Comparison of ENCODE assay signal across 9 cellular contexts in genomic region chr1:52554756-52555155, GRCh38. TPM values are rescaled to one million over a fixed set of nuclear protein-coding genes. Genes with fewer than 3 reads are reported as not detected.
DNase-seq lines count a peak whose midpoint lies in the region; ATAC-seq and TF ChIP-seq lines count a peak whose summit lies in the region.
"Had no signal": no experiment of that assay in that cellular context is flagged by ENCODE, and none has a peak within 500 bp of the region (broad histone marks: within the 10 kb centered on the region; RNA-seq: fewer than 3 reads in every experiment).

No MANE protein-coding gene starts in this region.

- H3K4me1 ChIP-seq in smooth muscle cell (ENCODE audit: low read depth) = peaks cover 25% of the 10 kb centered on the region

- no peaks in the 10 kb centered on the region for H3K27me3 ChIP-seq in smooth muscle cell (ENCODE audit: low read depth)

- peaks cover 2% of the 10 kb centered on the region for H3K36me3 Mint-ChIP-seq in activated naive CD4-positive, alpha-beta T cell treated with anti-CD3 and anti-CD28 coated beads, Interleukin-2, amount 10 ng/mL, durations not matched to agents 7 days and 5 days

- peak overlapping the region; percentile 86 for H2AFZ ChIP-seq in smooth muscle cell (ENCODE audit: low read depth)

- no peak for DNase-seq in activated naive CD4-positive, alpha-beta T cell treated with anti-CD3 and anti-CD28 coated beads, Interleukin-2, amount 10 ng/mL, durations not matched to agents 7 days and 5 days
- no peak for DNase-seq in activated naive CD4-positive, alpha-beta T cell (lab: John Stamatoyannopoulos, UW)
- DNase-seq in NCI-H774 (lab: John Stamatoyannopoulos, UW) (peak; percentile 40), smooth muscle cell (lab: John Stamatoyannopoulos, UW; ENCODE audit: unreplicated experiment) (no peak), T-helper 9 cell (no peak)
- DNase-seq in stimulated activated CD4-positive, alpha-beta T cell treated with anti-CD3 and anti-CD28 coated beads, Interleukin-4, amount 100 ng/mL, for 1 hour = no peak
- no peak for DNase-seq in stimulated activated CD4-positive, alpha-beta T cell treated with anti-CD3 and anti-CD28 coated beads, Interleukin-2, amount 100 ng/mL, for 24 hours
- DNase-seq: RPMI8226 had no signal

- peak overlapping the region; percentile 90 for H3K4me2 ChIP-seq in smooth muscle cell

- no peaks in the 10 kb centered on the region for H3K36me3 ChIP-seq in smooth muscle cell (ENCODE audit: low read depth)

- H3K4me3 ChIP-seq in smooth muscle cell = peak overlapping the region; percentile 78

- 12% methylated on average over 3 of the region's 3 CpGs for WGBS in smooth muscle cell (ENCODE audit: low lambda C conversion rate)

- H3F3A ChIP-seq in smooth muscle cell (ENCODE audit: low read depth) = peaks cover 13% of the 10 kb centered on the region

- H3K4me3 Mint-ChIP-seq in activated naive CD4-positive, alpha-beta T cell treated with anti-CD3 and anti-CD28 coated beads, Interleukin-2, amount 10 ng/mL, durations not matched to agents 7 days and 5 days = peak overlapping the region; percentile 29

- ATAC-seq in esophagus mucosa = peak; percentile 6

- peaks cover 22% of the 10 kb centered on the region for H3K79me2 ChIP-seq in smooth muscle cell (ENCODE audit: low read depth)

- no peak for TF ChIP-seq CTCF in smooth muscle cell (IDR thresholded peaks at IDR 0.05; ENCODE audit: borderline replicate concordance, insufficient read depth, poor library complexity, severe bottlenecking)

- H3K4me1 Mint-ChIP-seq in activated naive CD4-positive, alpha-beta T cell treated with anti-CD3 and anti-CD28 coated beads, Interleukin-2, amount 10 ng/mL, durations not matched to agents 7 days and 5 days = peaks cover 25% of the 10 kb centered on the region

- peak overlapping the region; percentile 72 for H3K27ac Mint-ChIP-seq in activated naive CD4-positive, alpha-beta T cell treated with anti-CD3 and anti-CD28 coated beads, Interleukin-2, amount 10 ng/mL, durations not matched to agents 7 days and 5 days

- no peaks in the 10 kb centered on the region for H3K9me3 ChIP-seq in smooth muscle cell (replicated peaks; ENCODE audit: low read depth)

- H3K9ac ChIP-seq in smooth muscle cell (ENCODE audit: low read depth) = no peak overlapping the region

- peaks cover 25% of the 10 kb centered on the region for H4K20me1 ChIP-seq in smooth muscle cell (ENCODE audit: low read depth)

- no peaks in the 10 kb centered on the region for H3K9me3 Mint-ChIP-seq in activated naive CD4-positive, alpha-beta T cell treated with anti-CD3 and anti-CD28 coated beads, Interleukin-2, amount 10 ng/mL, durations not matched to agents 7 days and 5 days

- peaks cover 10% of the 10 kb centered on the region for H3K27me3 Mint-ChIP-seq in activated naive CD4-positive, alpha-beta T cell treated with anti-CD3 and anti-CD28 coated beads, Interleukin-2, amount 10 ng/mL, durations not matched to agents 7 days and 5 days

- CTCF ChIA-PET in activated naive CD4-positive, alpha-beta T cell treated with anti-CD3 and anti-CD28 coated beads, Interleukin-2, amount 10 ng/mL, durations not matched to agents 7 days and 5 days (lab: Charles Lee) = no interaction called here

- peak overlapping the region; percentile 25 for H3K27ac ChIP-seq in smooth muscle cell (ENCODE audit: low read depth)

RNA-seq across cellular contexts. Expression of gene TUT4, which starts 1.9 kb away (rescaled TPM):
- 21.9 TPM for total RNA-seq in esophagus mucosa
- total RNA-seq in smooth muscle cell = 33.9 and 58.3 TPM in 2 replicates
- 13.9 and 31.3 TPM in 2 replicates for polyA plus RNA-seq in smooth muscle cell

RNA-seq across cellular contexts. Expression of gene GPX7, which starts 47.4 kb away (rescaled TPM):
- 1.6 TPM for total RNA-seq in esophagus mucosa
- total RNA-seq in smooth muscle cell = 164 and 192 TPM in 2 replicates
- polyA plus RNA-seq in smooth muscle cell = 136 and 164 TPM in 2 replicates

Comparison
In these comparisons a context has a peak if more than half of its experiments do, and no peak if none do; other contexts are left out.
1. RNA of gene GPX7, which starts 47.4 kb away (total RNA-seq): 164 to 192 TPM in smooth muscle cell; 1.6 TPM in esophagus mucosa (single experiment); every median in the first group is over 10 times any median in the second.